In genomic region chr6:130282234-130282995, GRCh38 we compare ENCODE assay signal across 9 cellular contexts. TPM values are rescaled to one million over a fixed set of nuclear protein-coding genes. Genes with fewer than 3 reads are reported as not detected.
DNase-seq lines count a peak whose midpoint lies in the region; FAIRE-seq and TF ChIP-seq lines count a peak whose summit lies in the region.
"Had no signal": no experiment of that assay in that cellular context is flagged by ENCODE, and none has a peak within 500 bp of the region (broad histone marks: within the 10 kb centered on the region; RNA-seq: fewer than 3 reads in every experiment).

No MANE protein-coding gene starts in this region.

- peak; percentile 92 for FAIRE-seq in GM19239 (lab: Jason Lieb, UNC)
- FAIRE-seq: endometrium had no signal

- TF ChIP-seq CTCF in AG10803 (conservative IDR thresholded peaks at IDR 0.05; ENCODE audit: low read length) = peak; percentile 67
- peak; percentile 69 for TF ChIP-seq CTCF in astrocyte of the spinal cord (IDR thresholded peaks at IDR 0.05; ENCODE audit: low read depth, low read length)

- intact Hi-C loops in posterior vena cava (cut with DNase I) = no loop called here
- intact Hi-C loops in head of caudate nucleus (cut with DNase I) = no loop called here

- DNase-seq in AG10803 (ENCODE audit: low read depth) (peak; percentile 48), GM19239 (ENCODE audit: insufficient read length, low spot score) (no peak), HPDE6-E6E7 (ENCODE audit: extremely low spot score) (peak; percentile 17), astrocyte of the spinal cord (ENCODE audit: low read depth, low spot score) (peak; percentile 47), renal cortical epithelial cell (ENCODE audit: low read depth) (peak; percentile 22), posterior vena cava (ENCODE audit: low spot score) (no peak), cortex of kidney (lab: John Stamatoyannopoulos, UW) (no peak), head of caudate nucleus (no peak)

- in situ Hi-C loops in astrocyte of the spinal cord (cut with HindIII; ENCODE audit: low sequenced_read_pairs) = no loop called here

- no peak overlapping the region for H3K4me3 ChIP-seq in AG10803 (ENCODE audit: low read length)
- no peak overlapping the region for H3K4me3 ChIP-seq in astrocyte of the spinal cord (ENCODE audit: low read depth, low read length)

RNA-seq across cellular contexts. Expression of gene SAMD3, which starts 59.7 kb away (rescaled TPM):
- total RNA-seq in renal cortical epithelial cell = not detected in 2 replicates
- total RNA-seq in posterior vena cava = 1 to 10 TPM; 1.5 to 2.6 TPM

Comparison
In these comparisons a context has a peak if more than half of its experiments do, and no peak if none do; other contexts are left out.
1. DNase-seq: peak in AG10803 (single experiment), HPDE6-E6E7 (single experiment), astrocyte of the spinal cord (single experiment) and renal cortical epithelial cell (single experiment); none in GM19239 (single experiment), posterior vena cava (single experiment), cortex of kidney (single experiment) and head of caudate nucleus (0 of 42).